ENCODE assay signal across 8 cellular contexts in the genomic region with DNA sequence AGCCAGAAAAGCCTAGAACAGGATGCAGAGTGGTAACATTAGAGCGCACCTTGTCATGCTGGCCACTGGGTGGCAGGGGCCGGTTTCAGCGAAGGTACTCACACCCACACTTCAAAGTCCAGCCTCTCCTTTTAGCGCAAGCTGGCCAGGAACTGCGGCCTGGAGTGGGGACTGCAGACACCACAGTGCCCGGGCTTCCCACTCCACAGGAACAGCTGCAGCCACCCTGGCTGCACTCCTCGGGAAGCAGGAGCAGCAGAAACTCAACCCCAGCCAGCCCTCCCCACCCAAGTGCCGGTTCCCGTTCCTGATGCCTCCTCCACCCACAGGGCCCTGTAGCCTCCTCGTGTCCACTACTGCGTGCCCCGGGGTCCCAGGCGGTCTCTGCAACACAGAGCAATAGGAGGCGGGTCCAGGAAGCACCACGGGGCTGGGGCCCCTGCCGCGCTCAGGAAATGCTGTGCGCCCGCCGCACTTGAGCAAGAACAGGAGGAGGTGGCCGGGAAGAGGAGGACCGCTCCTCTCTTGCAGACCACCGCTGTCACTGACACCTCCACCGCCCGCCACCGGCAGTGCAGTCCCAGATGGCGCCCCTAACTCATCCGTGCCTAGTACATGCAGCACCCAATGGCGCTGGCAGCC. TPM values are rescaled to one million over a fixed set of nuclear protein-coding genes. Genes with fewer than 3 reads are reported as not detected.
DNase-seq lines count a peak whose midpoint lies in the region; ATAC-seq and TF ChIP-seq lines count a peak whose summit lies in the region.

No MANE protein-coding gene starts in this region.

- H3K36me3 ChIP-seq in prostate gland, result no peaks in the 10 kb centered on the region

- H3K36me3 Mint-ChIP-seq in activated T-helper 17 cell treated with anti-CD3 and anti-CD28 coated beads, Interleukin-2, amount 50 U/mL, for 72 hours (ENCODE audit: low read depth), result no peaks in the 10 kb centered on the region

- H3K4me3 ChIP-seq in prostate gland, result peak overlapping the region in 1 of 2 donors; percentile 25

- DNase-seq in Ammon's horn (ENCODE audit: low spot score) (peak; percentile 39), NCI-H345 treated with DMSO at 0.1 percent for 48 hours (lab: John Stamatoyannopoulos, UW; ENCODE audit: unreplicated experiment) (peak; percentile 4), glomerular visceral epithelial cell (ENCODE audit: extremely low spot score) (peak; percentile 68), prostate gland (ENCODE audit: low spot score) (peak; percentile 53)

- H3K27ac ChIP-seq in prostate gland, result peak overlapping the region in 1 of 2 donors; percentile 58

- peak overlapping the region; percentile 79 for H3K4me3 Mint-ChIP-seq in activated T-helper 17 cell treated with anti-CD3 and anti-CD28 coated beads, Interleukin-2, amount 50 U/mL, for 72 hours

- peaks cover 23% of the 10 kb centered on the region for H3K4me1 Mint-ChIP-seq in activated T-helper 17 cell treated with anti-CD3 and anti-CD28 coated beads, Interleukin-2, amount 50 U/mL, for 72 hours

- WGBS in prostate gland, result 5% methylated on average over 25 of the region's 29 CpGs

- no peak for TF ChIP-seq POLR2A in prostate gland (IDR thresholded peaks at IDR 0.05)

- no peaks in the 10 kb centered on the region for H3K27me3 Mint-ChIP-seq in activated T-helper 17 cell treated with anti-CD3 and anti-CD28 coated beads, Interleukin-2, amount 50 U/mL, for 72 hours

- peak; percentile 63 for TF ChIP-seq CTCF in GM12874 (IDR thresholded peaks at IDR 0.05; ENCODE audit: insufficient read depth, low read depth, low read length)
- peak in 3 of 4 experiments; percentile 29 to 65 (median 61) for TF ChIP-seq CTCF in prostate gland (IDR thresholded peaks at IDR 0.05)

- H3K27me3 ChIP-seq in prostate gland (replicated peaks; ENCODE audit: insufficient read depth), result no peaks in the 10 kb centered on the region

- no peaks in the 10 kb centered on the region for H3K9me3 ChIP-seq in prostate gland

- intact Hi-C loops in prostate gland (cut with DNase I), result no loop called here

- H3K4me1 ChIP-seq in prostate gland (replicated peaks), result peaks cover 3% of the 10 kb centered on the region

- H3K9me3 Mint-ChIP-seq in activated T-helper 17 cell treated with anti-CD3 and anti-CD28 coated beads, Interleukin-2, amount 50 U/mL, for 72 hours, result no peaks in the 10 kb centered on the region

- no peak overlapping the region for H3K27ac Mint-ChIP-seq in activated T-helper 17 cell treated with anti-CD3 and anti-CD28 coated beads, Interleukin-2, amount 50 U/mL, for 72 hours

- peak; percentile 49 for ATAC-seq in activated T-helper 17 cell treated with anti-CD3 and anti-CD28 coated beads, Interleukin-2, amount 50 U/mL, for 72 hours (replicated peaks)
- no peak for ATAC-seq in HG03439 (IDR thresholded peaks at IDR 0.05; ENCODE audit: unreplicated experiment)
- no peak for ATAC-seq in HG03095 (IDR thresholded peaks at IDR 0.05; ENCODE audit: unreplicated experiment)

RNA-seq across cellular contexts. Expression of gene RFPL2, which starts 2.2 kb away (rescaled TPM):
- under 1 TPM; 0.24 to 0.30 TPM for total RNA-seq in activated T-helper 17 cell treated with anti-CD3 and anti-CD28 coated beads, Interleukin-2, amount 50 U/mL, for 72 hours
- 10 to 100 TPM; 22.1 to 23.7 TPM for total RNA-seq in prostate gland

RNA-seq across cellular contexts. Expression of gene C22orf42, which starts 43.6 kb away (rescaled TPM):
- total RNA-seq in activated T-helper 17 cell treated with anti-CD3 and anti-CD28 coated beads, Interleukin-2, amount 50 U/mL, for 72 hours, result not detected
- total RNA-seq in prostate gland, result 1 to 10 TPM in 1 of 2 donors, not detected in 1; 1.4 TPM

RNA-seq across cellular contexts. Expression of gene SLC5A4, which starts 52.5 kb away (rescaled TPM):
- total RNA-seq in activated T-helper 17 cell treated with anti-CD3 and anti-CD28 coated beads, Interleukin-2, amount 50 U/mL, for 72 hours, result not detected
- under 1 TPM in 1 of 2 donors, not detected in 1; 0.23 TPM for total RNA-seq in prostate gland

Comparison
In these comparisons a context has a peak if more than half of its experiments do, and no peak if none do; other contexts are left out.
1. DNase-seq: peak in every context shown above with its lines; median percentile 68 in glomerular visceral epithelial cell; 53 in prostate gland; 39 in Ammon's horn; 4 in NCI-H345 treated with DMSO at 0.1 percent for 48 hours.
2. RNA of gene RFPL2, which starts 2.2 kb away (total RNA-seq): 22.1 to 23.7 TPM in prostate gland; 0.24 to 0.30 TPM in activated T-helper 17 cell treated with anti-CD3 and anti-CD28 coated beads, Interleukin-2, amount 50 U/mL, for 72 hours; every median in the first group is over 10 times any median in the second.